In genomic region chr22:19466126-19466716, GRCh38 we compare ENCODE assay signal across 16 cellular contexts.
"Had no signal": no experiment of that assay in that cellular context is flagged by ENCODE, and none has a peak within 500 bp of the region (broad histone marks: within the 10 kb centered on the region; RNA-seq: fewer than 3 reads in every experiment).

No MANE protein-coding gene starts in this region.

- DNase-seq: activated CD4-positive, alpha-beta memory T cell treated with anti-CD3 and anti-CD28 coated beads, Interleukin-2, amount 10 ng/mL, durations not matched to agents 7 days and 5 days; activated CD4-positive, alpha-beta T cell treated with anti-CD3 and anti-CD28 coated beads, Interleukin-2, amount 50 U/mL, for 1 hour; activated CD4-positive, CD25-positive, alpha-beta regulatory T cell; activated CD8-positive, alpha-beta memory T cell treated with anti-CD3 and anti-CD28 coated beads, Interleukin-2, amount 50 U/mL, for 4 hours; activated T-cell treated with anti-CD3 and anti-CD28 coated beads, Interleukin-2, amount 50 U/mL, for 1 hour; aorta; central memory CD4-positive, alpha-beta T cell; KG1; NCI-H1092; NCI-H1417; NCI-H2029 treated with DMSO at 0.1 percent for 48 hours; NCI-H524 treated with DMSO at 0.1 percent for 48 hours; NCI-H82; SHP77 treated with DMSO at 0.1 percent for 48 hours; T-helper 2 cell; T1000 had no signal
